ENCODE assay signal across 1 cellular context in genomic region chr9:7233516-7233915, GRCh38.
TF ChIP-seq lines count a peak whose summit lies in the region.

No MANE protein-coding gene starts in this region.

TF ChIP-seq in GM23338, 12 proteins besides CTCF, POLR2A, EP300 and RAD21 (continued from another document):
- TF ChIP-seq ZNF462 (CRISPR knock-in tag; IDR thresholded peaks at IDR 0.05) (no peak), STAT1 (IDR thresholded peaks at IDR 0.05; ENCODE audit: unreplicated experiment) (no peak), JUNB (IDR thresholded peaks at IDR 0.05; ENCODE audit: unreplicated experiment) (no peak), REST (IDR thresholded peaks at IDR 0.05; ENCODE audit: unreplicated experiment) (no peak), EZH2phosphoT487 (IDR thresholded peaks at IDR 0.05; ENCODE audit: unreplicated experiment) (no peak)
